ENCODE assay signal across 10 cellular contexts in genomic region chr11:124380585-124380984, GRCh38. TPM values are rescaled to one million over a fixed set of nuclear protein-coding genes. Genes with fewer than 3 reads are reported as not detected.
"Had no signal": no experiment of that assay in that cellular context is flagged by ENCODE, and none has a peak within 500 bp of the region (broad histone marks: within the 10 kb centered on the region; RNA-seq: fewer than 3 reads in every experiment).

No MANE protein-coding gene starts in this region.

- DNase-seq: GM23248, GOT3, H9, HCEC 1CT, IMR-90, KBM-7 had no signal

- H2AFZ ChIP-seq: GM23248 had no signal

- H3K9ac ChIP-seq: GM23248, KMS-11 had no signal

- H3K27ac ChIP-seq: GM23248, KMS-11 had no signal

- H3K4me3 ChIP-seq: GM23248 had no signal

- FAIRE-seq: H54, HTR-8/SVneo had no signal

- H3K4me2 ChIP-seq: KMS-11 had no signal

RNA-seq across cellular contexts. Expression of gene OR8B2, which starts 3.7 kb away (rescaled TPM):
- total RNA-seq: GM23248, H9, HT-29, IMR-90 had no signal
- polyA plus RNA-seq: GM23248, IMR-90 had no signal

RNA-seq across cellular contexts. Expression of gene OR8B3, which starts 18.2 kb away (rescaled TPM):
- total RNA-seq: GM23248, H9, HT-29, IMR-90 had no signal
- polyA plus RNA-seq: GM23248, IMR-90 had no signal

RNA-seq across cellular contexts. Expression of gene OR8B4, which starts 44.1 kb away (rescaled TPM):
- total RNA-seq: GM23248, H9, HT-29, IMR-90 had no signal
- polyA plus RNA-seq: GM23248, IMR-90 had no signal
